Comparison of ENCODE assay signal across 1 cellular context in the genomic region with DNA sequence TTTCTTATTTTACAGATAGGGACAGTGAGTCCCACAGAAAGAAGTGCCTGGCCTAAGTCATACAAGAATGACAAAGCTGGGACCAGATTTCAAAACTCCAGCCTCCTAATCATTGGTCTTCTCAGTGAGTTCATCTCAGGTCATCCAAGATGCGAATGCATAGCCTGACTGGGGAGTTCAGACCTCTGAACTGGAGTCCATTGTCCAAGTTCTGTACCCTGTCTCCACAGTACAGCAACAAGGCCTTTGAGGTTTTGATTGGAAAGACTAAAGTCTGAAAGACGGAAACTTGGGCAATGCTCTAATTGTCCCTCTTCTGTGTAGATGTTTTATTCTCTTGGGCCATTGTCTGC.
TF ChIP-seq lines count a peak whose summit lies in the region.

No MANE protein-coding gene starts in this region.

TF ChIP-seq in WTC11, 78 proteins besides CTCF, POLR2A, EP300 and RAD21 (continued from another document):
- TF ChIP-seq, protein P1, sequence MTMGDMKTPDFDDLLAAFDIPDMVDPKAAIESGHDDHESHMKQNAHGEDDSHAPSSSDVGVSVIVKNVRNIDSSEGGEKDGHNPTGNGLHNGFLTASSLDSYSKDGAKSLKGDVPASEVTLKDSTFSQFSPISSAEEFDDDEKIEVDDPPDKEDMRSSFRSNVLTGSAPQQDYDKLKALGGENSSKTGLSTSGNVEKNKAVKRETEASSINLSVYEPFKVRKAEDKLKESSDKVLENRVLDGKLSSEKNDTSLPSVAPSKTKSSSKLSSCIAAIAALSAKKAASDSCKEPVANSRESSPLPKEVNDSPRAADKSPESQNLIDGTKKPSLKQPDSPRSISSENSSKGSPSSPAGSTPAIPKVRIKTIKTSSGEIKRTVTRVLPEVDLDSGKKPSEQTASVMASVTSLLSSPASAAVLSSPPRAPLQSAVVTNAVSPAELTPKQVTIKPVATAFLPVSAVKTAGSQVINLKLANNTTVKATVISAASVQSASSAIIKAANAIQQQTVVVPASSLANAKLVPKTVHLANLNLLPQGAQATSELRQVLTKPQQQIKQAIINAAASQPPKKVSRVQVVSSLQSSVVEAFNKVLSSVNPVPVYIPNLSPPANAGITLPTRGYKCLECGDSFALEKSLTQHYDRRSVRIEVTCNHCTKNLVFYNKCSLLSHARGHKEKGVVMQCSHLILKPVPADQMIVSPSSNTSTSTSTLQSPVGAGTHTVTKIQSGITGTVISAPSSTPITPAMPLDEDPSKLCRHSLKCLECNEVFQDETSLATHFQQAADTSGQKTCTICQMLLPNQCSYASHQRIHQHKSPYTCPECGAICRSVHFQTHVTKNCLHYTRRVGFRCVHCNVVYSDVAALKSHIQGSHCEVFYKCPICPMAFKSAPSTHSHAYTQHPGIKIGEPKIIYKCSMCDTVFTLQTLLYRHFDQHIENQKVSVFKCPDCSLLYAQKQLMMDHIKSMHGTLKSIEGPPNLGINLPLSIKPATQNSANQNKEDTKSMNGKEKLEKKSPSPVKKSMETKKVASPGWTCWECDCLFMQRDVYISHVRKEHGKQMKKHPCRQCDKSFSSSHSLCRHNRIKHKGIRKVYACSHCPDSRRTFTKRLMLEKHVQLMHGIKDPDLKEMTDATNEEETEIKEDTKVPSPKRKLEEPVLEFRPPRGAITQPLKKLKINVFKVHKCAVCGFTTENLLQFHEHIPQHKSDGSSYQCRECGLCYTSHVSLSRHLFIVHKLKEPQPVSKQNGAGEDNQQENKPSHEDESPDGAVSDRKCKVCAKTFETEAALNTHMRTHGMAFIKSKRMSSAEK (CRISPR knock-in tag; IDR thresholded peaks at IDR 0.05; ENCODE audit: borderline replicate concordance): no peak
- TF ChIP-seq ZNF317 (CRISPR knock-in tag; IDR thresholded peaks at IDR 0.05; ENCODE audit: borderline replicate concordance, low read depth): no peak
